Comparison of ENCODE assay signal across 11 cellular contexts in genomic region chr6:35663001-35663400, GRCh38. TPM values are rescaled to one million over a fixed set of nuclear protein-coding genes. Genes with fewer than 3 reads are reported as not detected.
A peak's percentile ranks its signal among the peaks of the same experiment; 100 is the strongest.
DNase-seq lines count a peak whose midpoint lies in the region; ATAC-seq and TF ChIP-seq lines count a peak whose summit lies in the region.
"Had no signal": no experiment of that assay in that cellular context is flagged by ENCODE, and none has a peak within 500 bp of the region (broad histone marks: within the 10 kb centered on the region; RNA-seq: fewer than 3 reads in every experiment).

No MANE protein-coding gene starts in this region.

- CTCF ChIA-PET in SK-N-SH (lab: Yijun Ruan, JAX): interaction anchor here (0.5 to 1.8 kb wide), 4 partner anchors 52 to 195 kb away, joined by 3 to 5 read pairs (median 3); partner anchors contain the start of genes ARMC12 and RPL10A

- no peak for TF ChIP-seq EP300 in SK-N-SH (IDR thresholded peaks at IDR 0.05; ENCODE audit: borderline replicate concordance in 1 of 2, low read depth in 1 of 2, low read length in 1 of 2)

- DNase-seq in SK-N-SH (no peak), brain pericyte (ENCODE audit: low read depth, low spot score) (peak; percentile 47), islet precursor cell (peak; percentile 51), testis (no peak)
- DNase-seq: activated CD8-positive, alpha-beta memory T cell treated with anti-CD3 and anti-CD28 coated beads, Interleukin-2, amount 10 ng/mL, durations not matched to agents 7 days and 5 days; NCI-H1417 treated with DMSO at 0.1 percent for 48 hours; stimulated activated CD4-positive, alpha-beta T cell treated with anti-CD3 and anti-CD28 coated beads, Interleukin-4, amount 100 ng/mL, for 1 hour had no signal

- no peaks in the 10 kb centered on the region for H4K20me1 ChIP-seq in SK-N-SH (ENCODE audit: insufficient read depth)

- peaks cover 5% of the 10 kb centered on the region for H3F3A ChIP-seq in SK-N-SH (replicated peaks; ENCODE audit: insufficient read depth)

- peaks cover 20% of the 10 kb centered on the region; the same call in 1 of the 2 replicates for H3K79me2 ChIP-seq in SK-N-SH (ENCODE audit: insufficient read depth)

- TF ChIP-seq RAD21 in SK-N-SH (IDR thresholded peaks at IDR 0.05; ENCODE audit: low read length): no peak

- no peak for TF ChIP-seq CTCF in SK-N-SH (IDR thresholded peaks at IDR 0.05)
- no peak for TF ChIP-seq CTCF in testis (IDR thresholded peaks at IDR 0.05)

- no peaks in the 10 kb centered on the region for H3K9me2 ChIP-seq in SK-N-SH

- H3K27me3 ChIP-seq in SK-N-SH (ENCODE audit: insufficient read depth): no peaks in the 10 kb centered on the region
- H3K27me3 ChIP-seq in testis: no peaks in the 10 kb centered on the region

- peak overlapping the region; percentile 73; the same call in 1 of the 2 replicates for H2AFZ ChIP-seq in SK-N-SH (ENCODE audit: low read depth)

- H3K9me3 ChIP-seq in SK-N-SH (no peaks in the 10 kb centered on the region), testis (no peaks in the 10 kb centered on the region)

- ATAC-seq in SK-N-SH treated with all-trans-retinoic acid at 6 μM for 48 hours: no peak
- ATAC-seq in GM18502 (IDR thresholded peaks at IDR 0.05; ENCODE audit: poor library complexity, unreplicated experiment): no peak
- ATAC-seq in GM19035 (IDR thresholded peaks at IDR 0.05; ENCODE audit: unreplicated experiment): no peak
- no peak for ATAC-seq in GM21381 (IDR thresholded peaks at IDR 0.05; ENCODE audit: unreplicated experiment)

- POLR2A ChIA-PET in SK-N-SH (lab: Yijun Ruan, JAX): no interaction called here

- 95% methylated on average over 7 of the region's 7 CpGs for WGBS in SK-N-SH (ENCODE audit: low lambda C conversion rate)
- 24 to 33% methylated on average over 7 of the region's 7 CpGs for WGBS in testis, 2 donors

- H3K36me3 ChIP-seq in SK-N-SH (replicated peaks in 1 of 2; ENCODE audit: control insufficient read depth in 1 of 2, insufficient read depth in 2 of 2, low read length in 1 of 2): no peaks in the 10 kb centered on the region
- no peaks in the 10 kb centered on the region for H3K36me3 ChIP-seq in testis (ENCODE audit: low read depth, missing control alignments)

- intact Hi-C loops in testis (cut with DNase I; ENCODE audit: low total_unique reads): no loop called here

- peak overlapping the region; percentile 39; the same call in 1 of the 2 replicates for H3K9ac ChIP-seq in SK-N-SH

- H3K27ac ChIP-seq in SK-N-SH (ENCODE audit: low read depth in 2 of 2, low read length in 1 of 2) (peak overlapping the region in 1 of 2 experiments; percentile 78; a peak in 2 of 4 replicates), testis (peak overlapping the region; percentile 10 to 59)

- 0 out of 2 replicates have a peak overlapping the region, but pooled peaks have one; percentile 23 for H3K4me2 ChIP-seq in SK-N-SH

- H3K4me1 ChIP-seq in SK-N-SH (ENCODE audit: control insufficient read depth in 1 of 2, insufficient read depth in 2 of 2, low read depth in 1 of 2, low read length in 1 of 2) (peaks cover 0 to 30% of the 10 kb centered on the region in 2 experiments; a peak in 1 of 4 replicates), testis (peaks cover 35% of the 10 kb centered on the region)

- no peak overlapping the region for H3K4me3 ChIP-seq in SK-N-SH (ENCODE audit: low read depth in 2 of 2, low read length in 1 of 2)
- H3K4me3 ChIP-seq in testis: no peak overlapping the region

- TF ChIP-seq POLR2A in testis (IDR thresholded peaks at IDR 0.05): no peak

TF ChIP-seq in SK-N-SH, 30 proteins besides CTCF, POLR2A, EP300 and RAD21:
- TF ChIP-seq EZH2phosphoT487 (IDR thresholded peaks at IDR 0.05; ENCODE audit: borderline replicate concordance, low read depth): no peak
- TF ChIP-seq ELF1 (IDR thresholded peaks at IDR 0.05): no peak
- TF ChIP-seq RXRA (IDR thresholded peaks at IDR 0.05; ENCODE audit: borderline replicate concordance, low read depth): no peak
- no peak for TF ChIP-seq MEF2A (IDR thresholded peaks at IDR 0.05; ENCODE audit: borderline replicate concordance, low read depth)
- no peak for TF ChIP-seq JUND (IDR thresholded peaks at IDR 0.05)
- no peak for TF ChIP-seq CHD2 (IDR thresholded peaks at IDR 0.05; ENCODE audit: low read length, partially characterized antibody)
- no peak for TF ChIP-seq RCOR1 (IDR thresholded peaks at IDR 0.05; ENCODE audit: low read length)
- TF ChIP-seq POLR2AphosphoS5 (IDR thresholded peaks at IDR 0.05; ENCODE audit: low read depth, low read length): no peak
- TF ChIP-seq, protein P1, sequence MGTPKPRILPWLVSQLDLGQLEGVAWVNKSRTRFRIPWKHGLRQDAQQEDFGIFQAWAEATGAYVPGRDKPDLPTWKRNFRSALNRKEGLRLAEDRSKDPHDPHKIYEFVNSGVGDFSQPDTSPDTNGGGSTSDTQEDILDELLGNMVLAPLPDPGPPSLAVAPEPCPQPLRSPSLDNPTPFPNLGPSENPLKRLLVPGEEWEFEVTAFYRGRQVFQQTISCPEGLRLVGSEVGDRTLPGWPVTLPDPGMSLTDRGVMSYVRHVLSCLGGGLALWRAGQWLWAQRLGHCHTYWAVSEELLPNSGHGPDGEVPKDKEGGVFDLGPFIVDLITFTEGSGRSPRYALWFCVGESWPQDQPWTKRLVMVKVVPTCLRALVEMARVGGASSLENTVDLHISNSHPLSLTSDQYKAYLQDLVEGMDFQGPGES (IDR thresholded peaks at IDR 0.05; ENCODE audit: low read depth, low read length): no peak
TF ChIP-seq in SK-N-SH: peak in this region for 0.

TF ChIP-seq in SK-N-SH treated with all-trans-retinoic acid at 6 μM for 48 hours, 23 proteins besides CTCF, POLR2A, EP300 and RAD21 (continues in another document):
- TF ChIP-seq, protein P2, sequence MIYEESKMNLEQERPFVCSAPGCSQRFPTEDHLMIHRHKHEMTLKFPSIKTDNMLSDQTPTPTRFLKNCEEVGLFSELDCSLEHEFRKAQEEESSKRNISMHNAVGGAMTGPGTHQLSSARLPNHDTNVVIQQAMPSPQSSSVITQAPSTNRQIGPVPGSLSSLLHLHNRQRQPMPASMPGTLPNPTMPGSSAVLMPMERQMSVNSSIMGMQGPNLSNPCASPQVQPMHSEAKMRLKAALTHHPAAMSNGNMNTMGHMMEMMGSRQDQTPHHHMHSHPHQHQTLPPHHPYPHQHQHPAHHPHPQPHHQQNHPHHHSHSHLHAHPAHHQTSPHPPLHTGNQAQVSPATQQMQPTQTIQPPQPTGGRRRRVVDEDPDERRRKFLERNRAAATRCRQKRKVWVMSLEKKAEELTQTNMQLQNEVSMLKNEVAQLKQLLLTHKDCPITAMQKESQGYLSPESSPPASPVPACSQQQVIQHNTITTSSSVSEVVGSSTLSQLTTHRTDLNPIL (CRISPR knock-in tag; IDR thresholded peaks at IDR 0.05; ENCODE audit: low read depth): no peak
- TF ChIP-seq BACH2 (CRISPR knock-in tag; IDR thresholded peaks at IDR 0.05; ENCODE audit: borderline replicate concordance) (no peak), ARNTL (CRISPR knock-in tag; IDR thresholded peaks at IDR 0.05; ENCODE audit: borderline replicate concordance, low read depth) (no peak), OSR1 (CRISPR knock-in tag; IDR thresholded peaks at IDR 0.05) (no peak), RARB (CRISPR knock-in tag; IDR thresholded peaks at IDR 0.05) (no peak), CSRNP3 (CRISPR knock-in tag; IDR thresholded peaks at IDR 0.05) (no peak), ISL1 (CRISPR knock-in tag; IDR thresholded peaks at IDR 0.05) (no peak), GLIS3 (CRISPR knock-in tag; IDR thresholded peaks at IDR 0.05) (no peak), ZFP3 (CRISPR knock-in tag; IDR thresholded peaks at IDR 0.05) (no peak), PPARA (CRISPR knock-in tag; IDR thresholded peaks at IDR 0.05; ENCODE audit: borderline replicate concordance) (no peak), TCF4 (CRISPR knock-in tag; IDR thresholded peaks at IDR 0.05; ENCODE audit: borderline replicate concordance) (no peak), ZNF70 (CRISPR knock-in tag; IDR thresholded peaks at IDR 0.05) (no peak), SNAI2 (CRISPR knock-in tag; IDR thresholded peaks at IDR 0.05) (no peak), ZNF565 (CRISPR knock-in tag; conservative IDR thresholded peaks at IDR 0.05; ENCODE audit: low read depth) (no peak), CSDC2 (CRISPR knock-in tag; IDR thresholded peaks at IDR 0.05) (no peak)
- TF ChIP-seq, protein P3, sequence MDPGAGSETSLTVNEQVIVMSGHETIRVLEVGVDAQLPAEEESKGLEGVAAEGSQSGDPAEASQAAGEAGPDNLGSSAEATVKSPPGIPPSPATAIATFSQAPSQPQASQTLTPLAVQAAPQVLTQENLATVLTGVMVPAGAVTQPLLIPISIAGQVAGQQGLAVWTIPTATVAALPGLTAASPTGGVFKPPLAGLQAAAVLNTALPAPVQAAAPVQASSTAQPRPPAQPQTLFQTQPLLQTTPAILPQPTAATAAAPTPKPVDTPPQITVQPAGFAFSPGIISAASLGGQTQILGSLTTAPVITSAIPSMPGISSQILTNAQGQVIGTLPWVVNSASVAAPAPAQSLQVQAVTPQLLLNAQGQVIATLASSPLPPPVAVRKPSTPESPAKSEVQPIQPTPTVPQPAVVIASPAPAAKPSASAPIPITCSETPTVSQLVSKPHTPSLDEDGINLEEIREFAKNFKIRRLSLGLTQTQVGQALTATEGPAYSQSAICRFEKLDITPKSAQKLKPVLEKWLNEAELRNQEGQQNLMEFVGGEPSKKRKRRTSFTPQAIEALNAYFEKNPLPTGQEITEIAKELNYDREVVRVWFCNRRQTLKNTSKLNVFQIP (CRISPR knock-in tag; IDR thresholded peaks at IDR 0.05; ENCODE audit: borderline replicate concordance, low read depth): no peak

RNA-seq across cellular contexts. Expression of gene FKBP5, which starts 25.7 kb away (rescaled TPM):
- 4.2 and 5.1 TPM in 2 replicates for polyA plus RNA-seq in SK-N-SH (2012; rRNA removed)
- polyA plus RNA-seq in SK-N-SH (2012; cell fraction: cytosol; rRNA removed): 6.7 and 7.4 TPM in 2 replicates
- polyA plus RNA-seq in SK-N-SH (2012; cell fraction: nucleus; rRNA removed): 2.2 and 3.5 TPM in 2 replicates
- total RNA-seq in testis: 100 to 1,000 TPM; 156 to 185 TPM
- 86.8 TPM for polyA plus RNA-seq in testis (ENCODE audit: insufficient read depth, low read depth, low replicate concordance)

Comparison
In these comparisons a context has a peak if more than half of its experiments do, and no peak if none do; other contexts are left out.
1. DNase-seq: peak in brain pericyte (single experiment) and islet precursor cell (single experiment); none in SK-N-SH (single experiment) and testis (single experiment).
2. RNA of gene FKBP5, which starts 25.7 kb away (polyA plus RNA-seq): 86.8 TPM in testis (single experiment); 2.2 to 7.4 TPM in SK-N-SH; every median in the first group is over 10 times any median in the second.